In genomic region chr2:46974174-46974573, GRCh38 we compare ENCODE assay signal across 18 cellular contexts. TPM values are rescaled to one million over a fixed set of nuclear protein-coding genes. Genes with fewer than 3 reads are reported as not detected.
DNase-seq lines count a peak whose midpoint lies in the region; ATAC-seq, FAIRE-seq and TF ChIP-seq lines count a peak whose summit lies in the region.
"Had no signal": no experiment of that assay in that cellular context is flagged by ENCODE, and none has a peak within 500 bp of the region (broad histone marks: within the 10 kb centered on the region; RNA-seq: fewer than 3 reads in every experiment).

No MANE protein-coding gene starts in this region.

- peaks cover 63 to 73% of the 10 kb centered on the region in 2 donors for H3K36me3 Mint-ChIP-seq in CD14-positive monocyte
- H3K36me3 Mint-ChIP-seq in stimulated activated memory B cell treated with anti-CD40 and anti-IgM and Interleukin-4, amounts not matched to agents 10 μg/mL and 1 μg/mL and 100 μg/mL, for 72 hours = peaks cover 66% of the 10 kb centered on the region

- no peaks in the 10 kb centered on the region for H3K9me3 Mint-ChIP-seq in CD14-positive monocyte
- H3K9me3 Mint-ChIP-seq in stimulated activated memory B cell treated with anti-CD40 and anti-IgM and Interleukin-4, amounts not matched to agents 10 μg/mL and 1 μg/mL and 100 μg/mL, for 72 hours = no peaks in the 10 kb centered on the region

- TF ChIP-seq CTCF in CD14-positive monocyte (IDR thresholded peaks at IDR 0.05) = no peak

- H3K4me1 Mint-ChIP-seq in CD14-positive monocyte = peaks cover 88% of the 10 kb centered on the region
- H3K4me1 Mint-ChIP-seq in stimulated activated memory B cell treated with anti-CD40 and anti-IgM and Interleukin-4, amounts not matched to agents 10 μg/mL and 1 μg/mL and 100 μg/mL, for 72 hours = peaks cover 71% of the 10 kb centered on the region

- peak overlapping the region; percentile 78 to 91 (median 85) for H3K27ac Mint-ChIP-seq in CD14-positive monocyte
- H3K27ac Mint-ChIP-seq in stimulated activated memory B cell treated with anti-CD40 and anti-IgM and Interleukin-4, amounts not matched to agents 10 μg/mL and 1 μg/mL and 100 μg/mL, for 72 hours = peak overlapping the region; percentile 70

- no peak for ATAC-seq in stimulated activated memory B cell treated with anti-CD40 and anti-IgM and Interleukin-4, amounts not matched to agents 10 μg/mL and 1 μg/mL and 100 μg/mL, for 72 hours
- ATAC-seq in GM21529 (IDR thresholded peaks at IDR 0.05; ENCODE audit: unreplicated experiment) (no peak), HG03108 (IDR thresholded peaks at IDR 0.05; ENCODE audit: unreplicated experiment) (no peak)
- ATAC-seq: GM12878 had no signal

- peak overlapping the region in 1 of 2 donors; percentile 80 for H3K4me3 Mint-ChIP-seq in CD14-positive monocyte
- no peak overlapping the region for H3K4me3 Mint-ChIP-seq in stimulated activated memory B cell treated with anti-CD40 and anti-IgM and Interleukin-4, amounts not matched to agents 10 μg/mL and 1 μg/mL and 100 μg/mL, for 72 hours

- H3K27ac ChIP-seq in KOPT-K1 (ENCODE audit: low read depth, low read length, poor library complexity, severe bottlenecking) = peak overlapping the region; percentile 31
- peak overlapping the region; percentile 35 for H3K27ac ChIP-seq in layer of hippocampus (ENCODE audit: low read depth, low read length)
- H3K27ac ChIP-seq: SK-N-MC had no signal

- no peak for DNase-seq in CD14-positive monocyte (ENCODE audit: low spot score)
- DNase-seq in urothelium cell line (ENCODE audit: low spot score) = no peak
- DNase-seq: DMS 273 treated with DMSO at 0.1 percent for 48 hours, GDM1, Kasumi-1, MM.1S, NCI-H1092 treated with DMSO at 0.1 percent for 48 hours, NCI-H2081 treated with DMSO at 0.1 percent for 48 hours, NCI-H510A treated with DMSO at 0.1 percent for 48 hours had no signal

- H3K27me3 ChIP-seq in layer of hippocampus (ENCODE audit: control insufficient read depth, insufficient read depth, low read length) = no peaks in the 10 kb centered on the region

- no peak for FAIRE-seq in urothelium cell line (lab: Jason Lieb, UNC)
- FAIRE-seq: GM12878, GM18507, H1 had no signal

- H3K36me3 ChIP-seq in KOPT-K1 (ENCODE audit: insufficient read depth, low read length) = peaks cover 93% of the 10 kb centered on the region

- intact Hi-C loops in CD14-positive monocyte (cut with micrococcal nuclease) = no loop called here

- H3K27me3 Mint-ChIP-seq in CD14-positive monocyte (ENCODE audit: low read depth in 3 of 3) = peaks cover 0 to 5% (median 1%) of the 10 kb centered on the region in 3 donors
- no peaks in the 10 kb centered on the region for H3K27me3 Mint-ChIP-seq in stimulated activated memory B cell treated with anti-CD40 and anti-IgM and Interleukin-4, amounts not matched to agents 10 μg/mL and 1 μg/mL and 100 μg/mL, for 72 hours

- no peaks in the 10 kb centered on the region for H3K9me3 ChIP-seq in KOPT-K1 (ENCODE audit: insufficient read depth, low read length, poor library complexity, severe bottlenecking)

RNA-seq across cellular contexts. Expression of gene TTC7A, which starts 33.1 kb away (rescaled TPM):
- 10 to 100 TPM; 43.2 to 52.5 TPM for polyA plus RNA-seq in CD14-positive monocyte

RNA-seq across cellular contexts. Expression of gene MCFD2, which starts 58.6 kb away (rescaled TPM):
- polyA plus RNA-seq in CD14-positive monocyte = 10 to 100 TPM; 33.6 to 38.5 TPM
